ENCODE assay signal across 1 cellular context in the genomic region with DNA sequence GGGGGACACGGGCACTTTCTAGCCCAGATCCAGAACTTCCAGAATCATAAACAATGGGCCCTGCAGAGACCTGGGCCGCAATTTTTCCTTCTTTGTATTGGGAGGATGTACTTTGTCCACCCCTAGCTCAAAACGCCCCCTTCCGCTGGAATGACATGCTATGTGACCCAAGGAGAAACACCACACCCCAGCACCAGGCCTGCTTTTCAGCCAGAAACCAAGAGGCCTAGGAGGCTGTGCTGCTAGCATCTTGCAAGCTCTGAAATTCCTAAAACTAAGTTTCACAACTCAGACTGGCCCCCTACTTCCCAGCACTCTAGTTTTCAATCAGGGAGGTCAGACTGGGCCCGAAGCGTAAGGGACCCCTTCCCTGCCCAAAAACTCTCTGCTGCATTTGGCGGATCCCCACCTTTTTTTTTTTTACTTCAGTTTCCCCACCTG.
TF ChIP-seq lines count a peak whose summit lies in the region.

No MANE protein-coding gene starts in this region.

TF ChIP-seq in GM23338, 12 proteins besides CTCF, POLR2A, EP300 and RAD21:
- TF ChIP-seq ZNF462 (CRISPR knock-in tag; IDR thresholded peaks at IDR 0.05) (no peak), ETS1 (IDR thresholded peaks at IDR 0.05) (no peak), ZNF331 (CRISPR knock-in tag; IDR thresholded peaks at IDR 0.05; ENCODE audit: low read depth) (no peak), STAT1 (IDR thresholded peaks at IDR 0.05; ENCODE audit: unreplicated experiment) (no peak), POLR2AphosphoS5 (IDR thresholded peaks at IDR 0.05; ENCODE audit: low read depth) (no peak), CREB1 (CRISPR knock-in tag; IDR thresholded peaks at IDR 0.05; ENCODE audit: low read depth) (no peak), JUNB (IDR thresholded peaks at IDR 0.05; ENCODE audit: unreplicated experiment) (no peak), EZH2phosphoT487 (IDR thresholded peaks at IDR 0.05; ENCODE audit: unreplicated experiment) (no peak), EZH2 (IDR thresholded peaks at IDR 0.05; ENCODE audit: low read depth, unreplicated experiment) (no peak), NANOG (IDR thresholded peaks at IDR 0.05; ENCODE audit: borderline replicate concordance) (no peak)
- TF ChIP-seq, protein P1, sequence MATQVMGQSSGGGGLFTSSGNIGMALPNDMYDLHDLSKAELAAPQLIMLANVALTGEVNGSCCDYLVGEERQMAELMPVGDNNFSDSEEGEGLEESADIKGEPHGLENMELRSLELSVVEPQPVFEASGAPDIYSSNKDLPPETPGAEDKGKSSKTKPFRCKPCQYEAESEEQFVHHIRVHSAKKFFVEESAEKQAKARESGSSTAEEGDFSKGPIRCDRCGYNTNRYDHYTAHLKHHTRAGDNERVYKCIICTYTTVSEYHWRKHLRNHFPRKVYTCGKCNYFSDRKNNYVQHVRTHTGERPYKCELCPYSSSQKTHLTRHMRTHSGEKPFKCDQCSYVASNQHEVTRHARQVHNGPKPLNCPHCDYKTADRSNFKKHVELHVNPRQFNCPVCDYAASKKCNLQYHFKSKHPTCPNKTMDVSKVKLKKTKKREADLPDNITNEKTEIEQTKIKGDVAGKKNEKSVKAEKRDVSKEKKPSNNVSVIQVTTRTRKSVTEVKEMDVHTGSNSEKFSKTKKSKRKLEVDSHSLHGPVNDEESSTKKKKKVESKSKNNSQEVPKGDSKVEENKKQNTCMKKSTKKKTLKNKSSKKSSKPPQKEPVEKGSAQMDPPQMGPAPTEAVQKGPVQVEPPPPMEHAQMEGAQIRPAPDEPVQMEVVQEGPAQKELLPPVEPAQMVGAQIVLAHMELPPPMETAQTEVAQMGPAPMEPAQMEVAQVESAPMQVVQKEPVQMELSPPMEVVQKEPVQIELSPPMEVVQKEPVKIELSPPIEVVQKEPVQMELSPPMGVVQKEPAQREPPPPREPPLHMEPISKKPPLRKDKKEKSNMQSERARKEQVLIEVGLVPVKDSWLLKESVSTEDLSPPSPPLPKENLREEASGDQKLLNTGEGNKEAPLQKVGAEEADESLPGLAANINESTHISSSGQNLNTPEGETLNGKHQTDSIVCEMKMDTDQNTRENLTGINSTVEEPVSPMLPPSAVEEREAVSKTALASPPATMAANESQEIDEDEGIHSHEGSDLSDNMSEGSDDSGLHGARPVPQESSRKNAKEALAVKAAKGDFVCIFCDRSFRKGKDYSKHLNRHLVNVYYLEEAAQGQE (IDR thresholded peaks at IDR 0.05; ENCODE audit: unreplicated experiment): no peak
